12 cellular contexts compared by ENCODE assay signal in the genomic region with DNA sequence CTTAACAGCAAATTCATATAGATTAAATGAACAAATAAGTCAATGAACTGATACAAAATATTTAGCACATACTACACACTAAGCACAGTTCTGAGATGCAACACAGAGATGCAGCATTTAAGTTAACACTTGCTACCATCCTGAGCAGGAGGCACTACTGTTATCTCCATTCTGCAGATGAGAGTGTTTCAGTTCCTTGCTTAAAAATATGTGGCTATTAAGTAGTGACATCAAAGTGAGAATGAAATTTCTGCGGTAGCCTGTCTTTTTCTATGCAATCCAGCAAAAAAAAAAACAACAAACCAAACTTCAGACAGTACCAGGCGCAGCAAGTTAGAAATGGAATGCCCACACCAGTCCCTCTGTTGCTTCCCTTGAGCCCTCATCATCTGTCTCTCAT.
DNase-seq lines count a peak whose midpoint lies in the region; ATAC-seq, FAIRE-seq and TF ChIP-seq lines count a peak whose summit lies in the region.
"Had no signal": no experiment of that assay in that cellular context is flagged by ENCODE, and none has a peak within 500 bp of the region (broad histone marks: within the 10 kb centered on the region; RNA-seq: fewer than 3 reads in every experiment).

No MANE protein-coding gene starts in this region.

- no peak overlapping the region for H3K27ac Mint-ChIP-seq in activated CD4-positive, alpha-beta T cell treated with anti-CD3 and anti-CD28 coated beads, Interleukin-2, amount 10 ng/mL, durations not matched to agents 24 days and 14 days
- H3K27ac Mint-ChIP-seq: T-helper 1 cell treated with Interleukin-12 subunit alpha and Interleukin-12 subunit beta and Interleukin-4 antibody, amounts not matched to agents 30 μg/mL and 1 μg/mL, for 36 hours had no signal

- H3K4me3 ChIP-seq in SJCRH30, result no peak overlapping the region
- H3K4me3 ChIP-seq: psoas muscle, thyroid gland had no signal

- peak; percentile 94 for FAIRE-seq in GM12891 (lab: Jason Lieb, UNC)

- H3K36me3 ChIP-seq in SJCRH30, result no peaks in the 10 kb centered on the region
- H3K36me3 ChIP-seq: thyroid gland had no signal

- no peaks in the 10 kb centered on the region for H3K27me3 Mint-ChIP-seq in activated CD4-positive, alpha-beta T cell treated with anti-CD3 and anti-CD28 coated beads, Interleukin-2, amount 10 ng/mL, durations not matched to agents 24 days and 14 days

- no peak overlapping the region for H3K27ac ChIP-seq in SJCRH30
- H3K27ac ChIP-seq: psoas muscle, thyroid gland had no signal

- no peaks in the 10 kb centered on the region for H3K9me3 Mint-ChIP-seq in activated CD4-positive, alpha-beta T cell treated with anti-CD3 and anti-CD28 coated beads, Interleukin-2, amount 10 ng/mL, durations not matched to agents 24 days and 14 days
- H3K9me3 Mint-ChIP-seq: T-helper 1 cell treated with Interleukin-12 subunit alpha and Interleukin-12 subunit beta and Interleukin-4 antibody, amounts not matched to agents 30 μg/mL and 1 μg/mL, for 36 hours had no signal

- H3K36me3 Mint-ChIP-seq in activated CD4-positive, alpha-beta T cell treated with anti-CD3 and anti-CD28 coated beads, Interleukin-2, amount 10 ng/mL, durations not matched to agents 24 days and 14 days (ENCODE audit: low read depth), result peaks cover 2% of the 10 kb centered on the region

- H3K4me3 Mint-ChIP-seq in activated CD4-positive, alpha-beta T cell treated with anti-CD3 and anti-CD28 coated beads, Interleukin-2, amount 10 ng/mL, durations not matched to agents 24 days and 14 days, result no peak overlapping the region
- H3K4me3 Mint-ChIP-seq: T-helper 1 cell treated with Interleukin-12 subunit alpha and Interleukin-12 subunit beta and Interleukin-4 antibody, amounts not matched to agents 30 μg/mL and 1 μg/mL, for 36 hours had no signal

- no peak for TF ChIP-seq POLR2A in GM12891 (IDR thresholded peaks at IDR 0.05; ENCODE audit: low read depth, low read length)

- peak; percentile 78 for ATAC-seq in GM19438 (IDR thresholded peaks at IDR 0.05; ENCODE audit: low read depth, unreplicated experiment)
- ATAC-seq in HG02763 (IDR thresholded peaks at IDR 0.05; ENCODE audit: unreplicated experiment), result peak; percentile 76
- ATAC-seq in HG03442 (IDR thresholded peaks at IDR 0.05; ENCODE audit: unreplicated experiment), result peak; percentile 82
- ATAC-seq: psoas muscle had no signal

- peaks cover 4% of the 10 kb centered on the region for H3K4me1 Mint-ChIP-seq in activated CD4-positive, alpha-beta T cell treated with anti-CD3 and anti-CD28 coated beads, Interleukin-2, amount 10 ng/mL, durations not matched to agents 24 days and 14 days

- no peaks in the 10 kb centered on the region for H3K9me3 ChIP-seq in SJCRH30 (replicated peaks)
- H3K9me3 ChIP-seq: psoas muscle, thyroid gland had no signal

- DNase-seq in GM12891 (ENCODE audit: insufficient read length, low spot score) (no peak), SJCRH30 (no peak), NCI-H1092 treated with DMSO at 0.1 percent for 48 hours (lab: John Stamatoyannopoulos, UW) (no peak)
- no peak for DNase-seq in activated CD4-positive, alpha-beta T cell treated with anti-CD3 and anti-CD28 coated beads, Interleukin-2, amount 10 ng/mL, durations not matched to agents 24 days and 14 days
- no peak for DNase-seq in effector CD4-positive, alpha-beta T cell
- DNase-seq: activated CD8-positive, alpha-beta memory T cell treated with anti-CD3 and anti-CD28 coated beads for 24 hours; psoas muscle; thyroid gland had no signal

- peaks cover 4% of the 10 kb centered on the region for H3K27me3 ChIP-seq in SJCRH30
- H3K27me3 ChIP-seq: thyroid gland had no signal

- no peaks in the 10 kb centered on the region for H3K4me1 ChIP-seq in SJCRH30
- H3K4me1 ChIP-seq: psoas muscle had no signal

- intact Hi-C loops in activated CD4-positive, alpha-beta T cell treated with anti-CD3 and anti-CD28 coated beads, Interleukin-2, amount 10 ng/mL, durations not matched to agents 24 days and 14 days (cut with micrococcal nuclease), result no loop called here

TF ChIP-seq in GM12891, 5 proteins besides CTCF, POLR2A, EP300 and RAD21:
- TF ChIP-seq POLR2AphosphoS5 (IDR thresholded peaks at IDR 0.05; ENCODE audit: low read depth, low read length) (no peak), SPI1 (IDR thresholded peaks at IDR 0.05; ENCODE audit: low read depth, low read length) (peak; percentile 98)
